ENCODE assay signal across 19 cellular contexts in the genomic region with DNA sequence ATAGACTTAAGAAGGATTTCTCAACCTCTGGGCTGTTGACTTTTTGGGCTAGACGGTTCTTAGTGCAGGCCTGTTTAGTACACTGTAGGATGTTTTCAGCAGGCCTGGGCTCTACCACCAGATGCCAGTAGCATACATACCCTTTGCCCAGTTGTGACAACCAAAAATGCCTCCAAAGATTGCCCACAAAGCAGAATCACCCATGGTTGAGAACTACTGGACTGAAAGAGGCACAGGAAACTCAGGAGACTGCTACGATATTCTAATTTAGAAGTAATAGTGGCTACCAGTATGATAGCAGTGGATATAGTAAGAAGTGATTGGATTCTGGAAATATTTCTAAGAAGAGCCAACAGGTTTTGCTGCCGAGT.
"Had no signal": no experiment of that assay in that cellular context is flagged by ENCODE, and none has a peak within 500 bp of the region (broad histone marks: within the 10 kb centered on the region; RNA-seq: fewer than 3 reads in every experiment).

No MANE protein-coding gene starts in this region.

- H3K9me3 ChIP-seq: right atrium auricular region, suprapubic skin, thyroid gland had no signal

- DNase-seq: cortex of kidney; dorsolateral prefrontal cortex; effector CD8-positive, alpha-beta T cell; foreskin melanocyte; head of caudate nucleus; kidney; left cardiac atrium; left ventricle myocardium superior; natural killer cell; posterior cingulate gyrus; small intestine; stimulated activated CD4-positive, alpha-beta T cell treated with anti-CD3 and anti-CD28 coated beads, Interleukin-12 subunit alpha, Interleukin-12 subunit beta, amount 100 ng/mL, for 4 hours; stimulated activated naive CD8-positive, alpha-beta T cell treated with anti-CD3 and anti-CD28 coated beads, Interleukin-15, Interleukin-2, amounts not matched to agents 100 U/mL and 50 U/mL, for 24 hours; thyroid gland had no signal

- ATAC-seq: left cardiac atrium; left ventricle myocardium superior; natural killer cell; stimulated activated naive CD8-positive, alpha-beta T cell treated with anti-CD3 and anti-CD28 coated beads, Interleukin-15, Interleukin-2, amounts not matched to agents 100 U/mL and 50 U/mL, for 24 hours had no signal

- H3K27me3 ChIP-seq: dorsolateral prefrontal cortex, hepatocyte, right atrium auricular region, suprapubic skin, thyroid gland had no signal

- H3K27ac ChIP-seq: dorsolateral prefrontal cortex, hepatocyte, right atrium auricular region, suprapubic skin, thyroid gland had no signal

- H3K4me1 ChIP-seq: right atrium auricular region, suprapubic skin, thyroid gland had no signal

- H3K36me3 ChIP-seq: thyroid gland had no signal

- H2AFZ ChIP-seq: hepatocyte had no signal

- H3K27me3 Mint-ChIP-seq: type B pancreatic cell had no signal

- H3K4me3 Mint-ChIP-seq: natural killer cell, neural crest cell, type B pancreatic cell had no signal

- H3K4me2 ChIP-seq: hepatocyte had no signal

- H3K79me2 ChIP-seq: hepatocyte had no signal

- H3K4me3 ChIP-seq: dorsolateral prefrontal cortex, hepatocyte, right atrium auricular region, suprapubic skin, thyroid gland had no signal

- H3K9me3 Mint-ChIP-seq: natural killer cell, neural crest cell, type B pancreatic cell had no signal

- H3K4me1 Mint-ChIP-seq: natural killer cell, neural crest cell had no signal
